In genomic region chr11:66595245-66595904, GRCh38 we compare ENCODE assay signal across 10 cellular contexts. TPM values are rescaled to one million over a fixed set of nuclear protein-coding genes. Genes with fewer than 3 reads are reported as not detected.
DNase-seq lines count a peak whose midpoint lies in the region; ATAC-seq, FAIRE-seq and TF ChIP-seq lines count a peak whose summit lies in the region.
"Had no signal": no experiment of that assay in that cellular context is flagged by ENCODE, and none has a peak within 500 bp of the region (broad histone marks: within the 10 kb centered on the region; RNA-seq: fewer than 3 reads in every experiment).

No MANE protein-coding gene starts in this region.

- H3K36me3 ChIP-seq in HepG2 (replicated peaks in 1 of 2; ENCODE audit: control insufficient read depth in 1 of 2, insufficient read depth in 2 of 2, low read length in 2 of 2) (peaks cover 4 to 15% of the 10 kb centered on the region in 2 experiments; a peak in 4 of 5 replicates), HAP-1 (replicated peaks) (peaks cover 15% of the 10 kb centered on the region), H7 (replicated peaks; ENCODE audit: control insufficient read depth, insufficient read depth, low read length) (peaks cover 7% of the 10 kb centered on the region)

- peaks cover 12% of the 10 kb centered on the region for H3K79me2 ChIP-seq in HepG2 (ENCODE audit: insufficient read depth, low read length)

- TF ChIP-seq EP300 in HepG2 (IDR thresholded peaks at IDR 0.05; ENCODE audit: low read depth in 2 of 2, low read length in 2 of 2) (no peak), HepG2 (CRISPR knock-in tag; IDR thresholded peaks at IDR 0.05; ENCODE audit: borderline replicate concordance) (no peak)

- intact Hi-C loops in HepG2 (cut with micrococcal nuclease; ENCODE audit: unreplicated experiment), result no loop called here

- ATAC-seq in activated naive CD4-positive, alpha-beta T cell treated with anti-CD3 and anti-CD28 coated beads, Interleukin-2, amount 50 U/mL, for 72 hours, result no peak
- ATAC-seq in HepG2, result no peak
- ATAC-seq in GM18519 (IDR thresholded peaks at IDR 0.05; ENCODE audit: low FRiP score, unreplicated experiment), result no peak
- ATAC-seq: Panc1 had no signal

- H3K4me2 ChIP-seq in HepG2 (ENCODE audit: low read depth, low read length), result peak overlapping the region; percentile 54

- H3K4me1 ChIP-seq in HepG2 (ENCODE audit: insufficient read depth, low read length) (peaks cover 59% of the 10 kb centered on the region), HAP-1 (peaks cover 17% of the 10 kb centered on the region)

- no TSS peak for BruUV-seq in HepG2 (replicated peaks; lab: Mats Ljungman, UMichigan)

- no peaks in the 10 kb centered on the region for H4K20me1 ChIP-seq in HepG2 (ENCODE audit: insufficient read depth, low read length)

- no peak overlapping the region for H3K9ac ChIP-seq in HepG2 (ENCODE audit: insufficient read depth, low read depth, low read length)

- CTCF ChIA-PET in HepG2 (lab: Yijun Ruan, JAX; ENCODE audit: low intra/inter-chr PET ratio, low total read pairs), result no interaction called here

- no peak for TF ChIP-seq RAD21 in HepG2 (CRISPR knock-in tag; IDR thresholded peaks at IDR 0.05)

- H3K4me3 ChIP-seq in HepG2 (replicated peaks in 1 of 3; ENCODE audit: insufficient read depth in 1 of 3, low read depth in 2 of 3, low read length in 3 of 3), result no peak overlapping the region
- no peak overlapping the region for H3K4me3 ChIP-seq in HAP-1
- H3K4me3 ChIP-seq in H7 (ENCODE audit: insufficient read depth, low read depth, low read length), result no peak overlapping the region

- H3K9me3 ChIP-seq in HepG2 (ENCODE audit: low read length) (no peaks in the 10 kb centered on the region), HAP-1 (no peaks in the 10 kb centered on the region)

- TF ChIP-seq CTCF in HepG2 (CRISPR knock-in tag; IDR thresholded peaks at IDR 0.05), result no peak

- POLR2A ChIA-PET in HepG2 (lab: Yijun Ruan, JAX), result interaction anchor here (0.9 to 4.3 kb wide), 5 partner anchors 11 to 43 kb away, joined by 3 to 26 read pairs (median 11); partner anchors contain the start of genes RBM14 and RBM4

- no peaks in the 10 kb centered on the region; a peak in 1 of 5 replicates for H3K27me3 ChIP-seq in HepG2 (ENCODE audit: control insufficient read depth in 1 of 2, insufficient read depth in 2 of 2, low read length in 2 of 2)
- no peaks in the 10 kb centered on the region for H3K27me3 ChIP-seq in HAP-1 (ENCODE audit: low read depth)
- no peaks in the 10 kb centered on the region for H3K27me3 ChIP-seq in H7 (ENCODE audit: control insufficient read depth, insufficient read depth, low read length)

- H3K27ac ChIP-seq in HepG2 (ENCODE audit: extremely low read length, insufficient read depth, low read length), result peak overlapping the region; percentile 19

- 71% methylated on average over 5 of the region's 5 CpGs for WGBS in HepG2 (ENCODE audit: low lambda C conversion rate)

- no peak overlapping the region for H2AFZ ChIP-seq in HepG2 (ENCODE audit: low read length)

- FAIRE-seq in HepG2 (lab: Jason Lieb, UNC), result no peak

- peak overlapping the region; percentile 17 to 77 for H3K27ac Mint-ChIP-seq in activated naive CD4-positive, alpha-beta T cell treated with anti-CD3 and anti-CD28 coated beads, Interleukin-2, amount 50 U/mL, for 72 hours

- no peak for TF ChIP-seq POLR2A in HepG2 (IDR thresholded peaks at IDR 0.05; ENCODE audit: insufficient read depth in 1 of 2, low read depth in 2 of 2, low read length in 2 of 2)

- DNase-seq in stimulated activated CD4-positive, alpha-beta T cell treated with anti-CD3 and anti-CD28 coated beads, Interleukin-1b, Interleukin-23, amount 100 ng/mL, for 48 hours, result peak; percentile 6
- no peak for DNase-seq in stimulated activated CD4-positive, alpha-beta T cell treated with anti-CD3 and anti-CD28 coated beads, Interleukin-12 subunit alpha, Interleukin-12 subunit beta, amount 100 ng/mL, for 4 hours
- DNase-seq in activated naive CD4-positive, alpha-beta T cell treated with anti-CD3 and anti-CD28 coated beads, Interleukin-2, amount 50 U/mL, for 72 hours (ENCODE audit: low spot score in 2 of 2), result no peak
- DNase-seq in HepG2 (ENCODE audit: low spot score) (no peak), HAP-1 (ENCODE audit: low spot score in 2 of 2) (no peak), 8988T (no peak), H7 (no peak)

- peaks cover 5 to 6% of the 10 kb centered on the region in 2 donors for H3K36me3 Mint-ChIP-seq in activated naive CD4-positive, alpha-beta T cell treated with anti-CD3 and anti-CD28 coated beads, Interleukin-2, amount 50 U/mL, for 72 hours

- in situ Hi-C loops in HepG2 (cut with HindIII; ENCODE audit: extremely low pct_ligation_motif_present, low pct_unique_long_range_greater_than_20kb) (no loop called here), HAP-1 (cut with MboI; ENCODE audit: low sequenced_read_pairs) (no loop called here)

- no peaks in the 10 kb centered on the region for H3K9me3 Mint-ChIP-seq in activated naive CD4-positive, alpha-beta T cell treated with anti-CD3 and anti-CD28 coated beads, Interleukin-2, amount 50 U/mL, for 72 hours

RNA-seq across cellular contexts. Expression of gene CCS, which starts 2.4 kb away (rescaled TPM):
- total RNA-seq in activated naive CD4-positive, alpha-beta T cell treated with anti-CD3 and anti-CD28 coated beads, Interleukin-2, amount 50 U/mL, for 72 hours, result 10 to 100 TPM; 23.2 to 33.0 TPM
- 34.2 and 44.6 TPM in 2 replicates for total RNA-seq in HepG2 (2016; rRNA removed; fragmentation: Illumina TruSeq; extraction: Trizol)
- 77.8 and 78.2 TPM in 2 replicates for total RNA-seq in HepG2 (2016; cell fraction: cytosol; rRNA removed; fragmentation: Illumina TruSeq; extraction: Trizol; ENCODE audit: low read depth)
- 30.0 and 48.1 TPM in 2 replicates for total RNA-seq in HepG2 (2016; cell fraction: insoluble cytoplasmic fraction; rRNA removed; fragmentation: Illumina TruSeq; extraction: Trizol)
- 36.9 and 40.8 TPM in 2 replicates for total RNA-seq in HepG2 (2016; cell fraction: membrane; rRNA removed; fragmentation: Illumina TruSeq; extraction: Trizol)
- total RNA-seq in HepG2 (2016; cell fraction: nucleus; rRNA removed; fragmentation: Illumina TruSeq; extraction: Trizol), result 27.8 and 35.6 TPM in 2 replicates
- 25.4 and 34.7 TPM in 2 replicates for polyA plus RNA-seq in HepG2 (2011; rRNA removed)
- 23.5 and 37.2 TPM in 2 replicates for polyA plus RNA-seq in HepG2 (2011; cell fraction: cytosol; rRNA removed)
- 127 and 131 TPM in 2 replicates for polyA plus RNA-seq in HepG2 (2011; cell fraction: nucleus; rRNA removed)
- 31.4 and 37.9 TPM in 2 replicates for polyA plus RNA-seq in HepG2 (2012)
- polyA plus RNA-seq in HepG2 (2016; cell fraction: cytosol; fragmentation: Illumina TruSeq; extraction: Trizol; ENCODE audit: low read depth), result 6.4 and 6.8 TPM in 2 replicates
- polyA plus RNA-seq in HepG2 (2016; cell fraction: insoluble cytoplasmic fraction; fragmentation: Illumina TruSeq; extraction: Trizol; ENCODE audit: low read depth), result 36.6 and 42.6 TPM in 2 replicates
- polyA plus RNA-seq in HepG2 (2016; cell fraction: membrane; fragmentation: Illumina TruSeq; extraction: Trizol; ENCODE audit: low read depth), result 6.0 and 8.2 TPM in 2 replicates
- 64.5 and 64.9 TPM in 2 replicates for polyA plus RNA-seq in HepG2 (2016; cell fraction: nucleus; fragmentation: Illumina TruSeq; extraction: Trizol; ENCODE audit: insufficient read depth, low read depth)
- 31.8 and 31.9 TPM in 2 replicates for polyA minus RNA-seq in HepG2 (2011; rRNA and poly(A)+ RNA removed; ENCODE audit: low replicate concordance)
- 18.1 and 21.5 TPM in 2 replicates for polyA minus RNA-seq in HepG2 (2011; cell fraction: cytosol; rRNA and poly(A)+ RNA removed)
- polyA minus RNA-seq in HepG2 (2011; cell fraction: nucleus; rRNA and poly(A)+ RNA removed), result 21.1 and 29.0 TPM in 2 replicates
- 47.6 and 53.7 TPM in 2 replicates for total RNA-seq in H7 (2014; rRNA removed; shearing (Covaris generic))

RNA-seq across cellular contexts. Expression of gene CCDC87, which starts 2.5 kb away (rescaled TPM):
- total RNA-seq in activated naive CD4-positive, alpha-beta T cell treated with anti-CD3 and anti-CD28 coated beads, Interleukin-2, amount 50 U/mL, for 72 hours, result under 1 TPM; 0.19 to 0.50 TPM
- total RNA-seq in HepG2 (2016; rRNA removed; fragmentation: Illumina TruSeq; extraction: Trizol), result 0.17 and 0.42 TPM in 2 replicates
- 0.10 and 0.18 TPM in 2 replicates for total RNA-seq in HepG2 (2016; cell fraction: cytosol; rRNA removed; fragmentation: Illumina TruSeq; extraction: Trizol; ENCODE audit: low read depth)
- total RNA-seq in HepG2 (2016; cell fraction: insoluble cytoplasmic fraction; rRNA removed; fragmentation: Illumina TruSeq; extraction: Trizol), result 0.27 and 0.41 TPM in 2 replicates
- 0.46 and 0.48 TPM in 2 replicates for total RNA-seq in HepG2 (2016; cell fraction: membrane; rRNA removed; fragmentation: Illumina TruSeq; extraction: Trizol)
- total RNA-seq in HepG2 (2016; cell fraction: nucleus; rRNA removed; fragmentation: Illumina TruSeq; extraction: Trizol), result 0.66 and 0.78 TPM in 2 replicates
- polyA plus RNA-seq in HepG2 (2011; rRNA removed), result 0.05 and 0.09 TPM in 2 replicates
- polyA plus RNA-seq in HepG2 (2011; cell fraction: cytosol; rRNA removed), result 0.04 and 0.05 TPM in 2 replicates
- 0.17 and 0.29 TPM in 2 replicates for polyA plus RNA-seq in HepG2 (2011; cell fraction: nucleus; rRNA removed)
- polyA plus RNA-seq in HepG2 (2012), result 0.20 and 0.21 TPM in 2 replicates
- polyA plus RNA-seq in HepG2 (2016; cell fraction: cytosol; fragmentation: Illumina TruSeq; extraction: Trizol; ENCODE audit: low read depth), result not detected in 2 replicates
- polyA plus RNA-seq in HepG2 (2016; cell fraction: insoluble cytoplasmic fraction; fragmentation: Illumina TruSeq; extraction: Trizol; ENCODE audit: low read depth), result 0.15 and 0.29 TPM in 2 replicates
- 0.06 and 0.10 TPM in 2 replicates for polyA plus RNA-seq in HepG2 (2016; cell fraction: membrane; fragmentation: Illumina TruSeq; extraction: Trizol; ENCODE audit: low read depth)
- polyA plus RNA-seq in HepG2 (2016; cell fraction: nucleus; fragmentation: Illumina TruSeq; extraction: Trizol; ENCODE audit: insufficient read depth, low read depth), result 0.15 TPM in 1 of 2 replicates, not detected in the other
- polyA minus RNA-seq in HepG2 (2011; rRNA and poly(A)+ RNA removed; ENCODE audit: low replicate concordance), result 0.22 and 0.23 TPM in 2 replicates
- polyA minus RNA-seq in HepG2 (2011; cell fraction: cytosol; rRNA and poly(A)+ RNA removed), result not detected in 2 replicates
- polyA minus RNA-seq in HepG2 (2011; cell fraction: nucleus; rRNA and poly(A)+ RNA removed), result 0.37 and 0.64 TPM in 2 replicates
- 0.52 and 0.67 TPM in 2 replicates for total RNA-seq in H7 (2014; rRNA removed; shearing (Covaris generic))
- total RNA-seq: skeletal muscle tissue had no signal

RNA-seq across cellular contexts. Expression of gene RBM14, which starts 21.1 kb away (rescaled TPM):
- 100 to 1,000 TPM; 147 to 182 TPM for total RNA-seq in activated naive CD4-positive, alpha-beta T cell treated with anti-CD3 and anti-CD28 coated beads, Interleukin-2, amount 50 U/mL, for 72 hours
- 41.7 and 44.1 TPM in 2 replicates for total RNA-seq in HepG2 (2016; rRNA removed; fragmentation: Illumina TruSeq; extraction: Trizol)
- 3.6 and 5.1 TPM in 2 replicates for total RNA-seq in HepG2 (2016; cell fraction: cytosol; rRNA removed; fragmentation: Illumina TruSeq; extraction: Trizol; ENCODE audit: low read depth)
- total RNA-seq in HepG2 (2016; cell fraction: insoluble cytoplasmic fraction; rRNA removed; fragmentation: Illumina TruSeq; extraction: Trizol), result 41.2 and 46.1 TPM in 2 replicates
- 17.8 and 17.9 TPM in 2 replicates for total RNA-seq in HepG2 (2016; cell fraction: membrane; rRNA removed; fragmentation: Illumina TruSeq; extraction: Trizol)
- 58.5 and 66.2 TPM in 2 replicates for total RNA-seq in HepG2 (2016; cell fraction: nucleus; rRNA removed; fragmentation: Illumina TruSeq; extraction: Trizol)
- polyA plus RNA-seq in HepG2 (2011; rRNA removed), result 12.7 and 14.6 TPM in 2 replicates
- 10.6 and 13.1 TPM in 2 replicates for polyA plus RNA-seq in HepG2 (2011; cell fraction: cytosol; rRNA removed)
- 44.2 and 47.6 TPM in 2 replicates for polyA plus RNA-seq in HepG2 (2011; cell fraction: nucleus; rRNA removed)
- 18.2 and 26.9 TPM in 2 replicates for polyA plus RNA-seq in HepG2 (2012)
- 4.8 and 5.7 TPM in 2 replicates for polyA plus RNA-seq in HepG2 (2016; cell fraction: cytosol; fragmentation: Illumina TruSeq; extraction: Trizol; ENCODE audit: low read depth)
- 50.7 and 56.3 TPM in 2 replicates for polyA plus RNA-seq in HepG2 (2016; cell fraction: insoluble cytoplasmic fraction; fragmentation: Illumina TruSeq; extraction: Trizol; ENCODE audit: low read depth)
- 15.9 and 16.6 TPM in 2 replicates for polyA plus RNA-seq in HepG2 (2016; cell fraction: membrane; fragmentation: Illumina TruSeq; extraction: Trizol; ENCODE audit: low read depth)
- 64.3 and 68.1 TPM in 2 replicates for polyA plus RNA-seq in HepG2 (2016; cell fraction: nucleus; fragmentation: Illumina TruSeq; extraction: Trizol; ENCODE audit: insufficient read depth, low read depth)
- 59.6 and 85.3 TPM in 2 replicates for polyA minus RNA-seq in HepG2 (2011; rRNA and poly(A)+ RNA removed; ENCODE audit: low replicate concordance)
- 14.9 and 22.7 TPM in 2 replicates for polyA minus RNA-seq in HepG2 (2011; cell fraction: cytosol; rRNA and poly(A)+ RNA removed)
- polyA minus RNA-seq in HepG2 (2011; cell fraction: nucleus; rRNA and poly(A)+ RNA removed), result 52.8 and 54.8 TPM in 2 replicates
- total RNA-seq in H7 (2014; rRNA removed; shearing (Covaris generic)), result 51.6 and 55.2 TPM in 2 replicates

RNA-seq across cellular contexts. Expression of gene CTSF, which starts 27.0 kb away (rescaled TPM):
- total RNA-seq in activated naive CD4-positive, alpha-beta T cell treated with anti-CD3 and anti-CD28 coated beads, Interleukin-2, amount 50 U/mL, for 72 hours, result 10 to 100 TPM in 1 of 2 donors, 1 to 10 TPM in 1; 2.5 to 10.6 TPM
- total RNA-seq in HepG2 (2016; rRNA removed; fragmentation: Illumina TruSeq; extraction: Trizol), result not detected in 2 replicates
- total RNA-seq in HepG2 (2016; cell fraction: cytosol; rRNA removed; fragmentation: Illumina TruSeq; extraction: Trizol; ENCODE audit: low read depth), result not detected in 2 replicates
- total RNA-seq in HepG2 (2016; cell fraction: insoluble cytoplasmic fraction; rRNA removed; fragmentation: Illumina TruSeq; extraction: Trizol), result not detected in 2 replicates
- not detected in 2 replicates for total RNA-seq in HepG2 (2016; cell fraction: membrane; rRNA removed; fragmentation: Illumina TruSeq; extraction: Trizol)
- total RNA-seq in HepG2 (2016; cell fraction: nucleus; rRNA removed; fragmentation: Illumina TruSeq; extraction: Trizol), result not detected in 2 replicates
- polyA plus RNA-seq in HepG2 (2011; rRNA removed), result 0.17 TPM in 1 of 2 replicates, not detected in the other
- polyA plus RNA-seq in HepG2 (2011; cell fraction: cytosol; rRNA removed), result 0.08 TPM in 1 of 2 replicates, not detected in the other
- polyA plus RNA-seq in HepG2 (2011; cell fraction: nucleus; rRNA removed), result 0.24 TPM in 1 of 2 replicates, not detected in the other
- polyA plus RNA-seq in HepG2 (2012), result not detected in 2 replicates
- polyA plus RNA-seq in HepG2 (2016; cell fraction: cytosol; fragmentation: Illumina TruSeq; extraction: Trizol; ENCODE audit: low read depth), result not detected in 2 replicates
- polyA plus RNA-seq in HepG2 (2016; cell fraction: insoluble cytoplasmic fraction; fragmentation: Illumina TruSeq; extraction: Trizol; ENCODE audit: low read depth), result not detected in 2 replicates
- not detected in 2 replicates for polyA plus RNA-seq in HepG2 (2016; cell fraction: membrane; fragmentation: Illumina TruSeq; extraction: Trizol; ENCODE audit: low read depth)
- polyA plus RNA-seq in HepG2 (2016; cell fraction: nucleus; fragmentation: Illumina TruSeq; extraction: Trizol; ENCODE audit: insufficient read depth, low read depth), result not detected in 2 replicates
- 6.7 TPM in 1 of 2 replicates, not detected in the other for polyA minus RNA-seq in HepG2 (2011; rRNA and poly(A)+ RNA removed; ENCODE audit: low replicate concordance)
- not detected in 2 replicates for polyA minus RNA-seq in HepG2 (2011; cell fraction: cytosol; rRNA and poly(A)+ RNA removed)
- polyA minus RNA-seq in HepG2 (2011; cell fraction: nucleus; rRNA and poly(A)+ RNA removed), result not detected in 2 replicates
- total RNA-seq in H7 (2014; rRNA removed; shearing (Covaris generic)), result 4.8 and 5.1 TPM in 2 replicates

RNA-seq across cellular contexts. Expression of gene RBM4, which starts 43.1 kb away (rescaled TPM):
- total RNA-seq in activated naive CD4-positive, alpha-beta T cell treated with anti-CD3 and anti-CD28 coated beads, Interleukin-2, amount 50 U/mL, for 72 hours, result 100 to 1,000 TPM in 1 of 2 donors, 10 to 100 TPM in 1; 87.0 to 132 TPM
- total RNA-seq in HepG2 (2016; rRNA removed; fragmentation: Illumina TruSeq; extraction: Trizol), result 136 and 138 TPM in 2 replicates
- 72.4 and 85.4 TPM in 2 replicates for total RNA-seq in HepG2 (2016; cell fraction: cytosol; rRNA removed; fragmentation: Illumina TruSeq; extraction: Trizol; ENCODE audit: low read depth)
- total RNA-seq in HepG2 (2016; cell fraction: insoluble cytoplasmic fraction; rRNA removed; fragmentation: Illumina TruSeq; extraction: Trizol), result 137 and 138 TPM in 2 replicates
- 57.5 and 58.8 TPM in 2 replicates for total RNA-seq in HepG2 (2016; cell fraction: membrane; rRNA removed; fragmentation: Illumina TruSeq; extraction: Trizol)
- 101 and 109 TPM in 2 replicates for total RNA-seq in HepG2 (2016; cell fraction: nucleus; rRNA removed; fragmentation: Illumina TruSeq; extraction: Trizol)
- polyA plus RNA-seq in HepG2 (2011; rRNA removed), result 123 and 126 TPM in 2 replicates
- polyA plus RNA-seq in HepG2 (2011; cell fraction: cytosol; rRNA removed), result 150 and 151 TPM in 2 replicates
- polyA plus RNA-seq in HepG2 (2011; cell fraction: nucleus; rRNA removed), result 83.4 and 84.4 TPM in 2 replicates
- polyA plus RNA-seq in HepG2 (2012), result 117 and 122 TPM in 2 replicates
- polyA plus RNA-seq in HepG2 (2016; cell fraction: cytosol; fragmentation: Illumina TruSeq; extraction: Trizol; ENCODE audit: low read depth), result 29.4 and 30.6 TPM in 2 replicates
- polyA plus RNA-seq in HepG2 (2016; cell fraction: insoluble cytoplasmic fraction; fragmentation: Illumina TruSeq; extraction: Trizol; ENCODE audit: low read depth), result 149 and 157 TPM in 2 replicates
- polyA plus RNA-seq in HepG2 (2016; cell fraction: membrane; fragmentation: Illumina TruSeq; extraction: Trizol; ENCODE audit: low read depth), result 38.1 and 38.5 TPM in 2 replicates
- polyA plus RNA-seq in HepG2 (2016; cell fraction: nucleus; fragmentation: Illumina TruSeq; extraction: Trizol; ENCODE audit: insufficient read depth, low read depth), result 115 and 116 TPM in 2 replicates
- 104 and 196 TPM in 2 replicates for polyA minus RNA-seq in HepG2 (2011; rRNA and poly(A)+ RNA removed; ENCODE audit: low replicate concordance)
- 40.8 and 41.0 TPM in 2 replicates for polyA minus RNA-seq in HepG2 (2011; cell fraction: cytosol; rRNA and poly(A)+ RNA removed)
- polyA minus RNA-seq in HepG2 (2011; cell fraction: nucleus; rRNA and poly(A)+ RNA removed), result 136 and 154 TPM in 2 replicates
- 120 and 134 TPM in 2 replicates for total RNA-seq in H7 (2014; rRNA removed; shearing (Covaris generic))
